Comparison of ENCODE assay signal across 8 cellular contexts in the genomic region with DNA sequence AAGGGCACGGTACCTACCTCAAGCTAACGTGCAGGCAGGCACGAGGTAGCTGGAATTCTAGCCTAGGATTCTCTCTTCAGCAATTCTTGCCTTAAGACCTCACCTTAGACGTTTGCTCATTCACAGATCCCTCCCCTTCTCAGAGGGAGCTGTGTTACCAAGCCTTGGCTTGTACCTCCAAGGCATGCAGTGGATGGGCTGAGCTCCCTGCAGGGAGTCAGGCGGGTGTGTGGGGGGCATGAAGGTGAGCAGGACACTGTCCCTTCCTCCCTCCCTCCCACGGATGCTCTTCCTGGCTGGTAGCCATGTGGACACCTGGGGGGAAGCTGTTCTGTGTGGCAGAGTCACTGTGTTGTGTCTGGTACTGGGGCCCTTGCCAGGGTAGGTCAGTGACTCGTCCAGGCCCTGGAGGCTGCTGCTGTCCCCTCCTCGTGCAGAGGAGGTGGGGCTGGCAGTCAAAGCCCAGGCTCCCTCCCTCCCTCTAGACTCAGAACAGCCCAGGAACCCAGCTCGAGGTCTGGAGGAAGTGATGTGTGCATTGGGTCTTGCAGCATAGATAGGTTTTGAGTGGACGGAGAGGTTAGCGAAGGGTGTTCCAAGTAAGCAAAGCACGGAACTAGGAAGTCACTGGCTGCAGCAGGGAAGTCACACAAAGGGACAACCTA.
DNase-seq lines count a peak whose midpoint lies in the region; ATAC-seq and TF ChIP-seq lines count a peak whose summit lies in the region.

No MANE protein-coding gene starts in this region.

- H4K20me1 ChIP-seq in HCT116 (ENCODE audit: insufficient read depth), result no peaks in the 10 kb centered on the region
- H4K20me1 ChIP-seq in smooth muscle cell (ENCODE audit: low read depth), result peaks cover 66% of the 10 kb centered on the region

- no peaks in the 10 kb centered on the region for H3K27me3 ChIP-seq in HCT116 (ENCODE audit: insufficient read depth, low read length)
- H3K27me3 ChIP-seq in right cardiac atrium (ENCODE audit: control insufficient read depth, insufficient read depth), result no peaks in the 10 kb centered on the region
- no peaks in the 10 kb centered on the region for H3K27me3 ChIP-seq in smooth muscle cell (ENCODE audit: low read depth)
- H3K27me3 ChIP-seq in brain microvascular endothelial cell (replicated peaks), result no peaks in the 10 kb centered on the region

- no peak for TF ChIP-seq RAD21 in HCT116 (IDR thresholded peaks at IDR 0.05; ENCODE audit: low read depth)

- H3K79me2 ChIP-seq in HCT116 (ENCODE audit: insufficient read depth, low read length), result peaks cover 8% of the 10 kb centered on the region; the same call in 1 of the 2 replicates
- H3K79me2 ChIP-seq in smooth muscle cell (ENCODE audit: low read depth), result peaks cover 24% of the 10 kb centered on the region

- TF ChIP-seq CTCF in HCT116 (IDR thresholded peaks at IDR 0.05 in 2 of 3, conservative IDR thresholded peaks at IDR 0.05 in 1 of 3; ENCODE audit: borderline replicate concordance in 1 of 3, insufficient read depth in 1 of 3, low read depth in 2 of 3, low read length in 2 of 3) (no peak), smooth muscle cell (IDR thresholded peaks at IDR 0.05; ENCODE audit: borderline replicate concordance, insufficient read depth, poor library complexity, severe bottlenecking) (no peak), brain microvascular endothelial cell (IDR thresholded peaks at IDR 0.05; ENCODE audit: low read depth, low read length, missing control alignments) (no peak), GM10248 (IDR thresholded peaks at IDR 0.05; ENCODE audit: control extremely low read depth, extremely low read depth, low read depth, missing control alignments) (no peak)

- H3K4me3 ChIP-seq in HCT116 (replicated peaks in 1 of 2; ENCODE audit: low read depth in 1 of 2, low read length in 2 of 2), result peak overlapping the region in 1 of 2 experiments; percentile 18; a peak in 1 of 4 replicates
- no peak overlapping the region for H3K4me3 ChIP-seq in right cardiac atrium (ENCODE audit: low read length)
- no peak overlapping the region for H3K4me3 ChIP-seq in smooth muscle cell
- no peak overlapping the region for H3K4me3 ChIP-seq in brain microvascular endothelial cell (ENCODE audit: low read depth, low read length)

- intact Hi-C loops in HCT116 (cut with micrococcal nuclease) (no loop called here), right cardiac atrium (cut with DNase I) (no loop called here)

- H3K4me1 ChIP-seq in HCT116 (ENCODE audit: control insufficient read depth in 1 of 2, insufficient read depth in 2 of 2, low read length in 2 of 2), result peaks cover 44 to 55% of the 10 kb centered on the region in 2 experiments
- peaks cover 6% of the 10 kb centered on the region for H3K4me1 ChIP-seq in right cardiac atrium (ENCODE audit: control insufficient read depth, insufficient read depth, low read length)
- peaks cover 6% of the 10 kb centered on the region for H3K4me1 ChIP-seq in smooth muscle cell (ENCODE audit: low read depth)

- H3K9me3 ChIP-seq in HCT116 (ENCODE audit: control insufficient read depth in 1 of 2, insufficient read depth in 1 of 2, low read depth in 1 of 2, low read length in 2 of 2) (no peaks in the 10 kb centered on the region), right cardiac atrium (ENCODE audit: control insufficient read depth, low read length) (no peaks in the 10 kb centered on the region), smooth muscle cell (replicated peaks; ENCODE audit: low read depth) (no peaks in the 10 kb centered on the region)

- BruUV-seq in HCT116 (replicated peaks; lab: Mats Ljungman, UMichigan), result TSS peak; percentile 52

- H3K9ac ChIP-seq in HCT116 (ENCODE audit: low read length) (peak overlapping the region; percentile 57), smooth muscle cell (ENCODE audit: low read depth) (peak overlapping the region; percentile 26)

- in situ Hi-C loops in brain microvascular endothelial cell (cut with HindIII; ENCODE audit: low pct_ligation_motif_present, low sequenced_read_pairs), result no loop called here

- peak overlapping the region; percentile 79 for H3K27ac ChIP-seq in HCT116 (ENCODE audit: low read depth, low read length)
- no peak overlapping the region for H3K27ac ChIP-seq in right cardiac atrium (ENCODE audit: low read length)
- H3K27ac ChIP-seq in smooth muscle cell (ENCODE audit: low read depth), result peak overlapping the region; percentile 94
- H3K27ac ChIP-seq in brain microvascular endothelial cell, result no peak overlapping the region

- no peaks in the 10 kb centered on the region for H3K36me3 ChIP-seq in HCT116 (ENCODE audit: control insufficient read depth in 1 of 2, insufficient read depth in 2 of 2, low read length in 2 of 2)
- H3K36me3 ChIP-seq in smooth muscle cell (ENCODE audit: low read depth), result no peaks in the 10 kb centered on the region
- H3K36me3 ChIP-seq in brain microvascular endothelial cell (replicated peaks), result no peaks in the 10 kb centered on the region

- POLR2A ChIA-PET in HCT116 (lab: Charles Lee), result interaction anchor here (1.1 to 1.2 kb wide), 2 partner anchors 11 to 27 kb away, joined by 3 to 4 read pairs; no protein-coding TSS in a partner anchor
- POLR2A ChIA-PET in GM10248 (lab: Yijun Ruan, JAX), result no interaction called here

- no peak for TF ChIP-seq POLR2A in HCT116 (IDR thresholded peaks at IDR 0.05; ENCODE audit: borderline replicate concordance, extremely low read depth, insufficient read depth, insufficient read length)

- CTCF ChIA-PET in HCT116 (lab: Charles Lee), result interaction anchor here (0.5 to 0.8 kb wide), 2 partner anchors 13 to 27 kb away, joined by 3 read pairs; no protein-coding TSS in a partner anchor
- CTCF ChIA-PET in GM10248 (lab: Yijun Ruan, JAX), result interaction anchor here (2.3 kb wide), 1 partner anchor 9 kb away, joined by 7 read pairs; no protein-coding TSS in a partner anchor

- no peaks in the 10 kb centered on the region for H3K9me2 ChIP-seq in HCT116 (ENCODE audit: insufficient read depth)

- RAD21 ChIA-PET in HCT116 (lab: Charles Lee; ENCODE audit: low non-redundant PET in 1 of 2, low total read pairs in 2 of 2, uncharacterized antibody in 2 of 2, unreplicated experiment in 2 of 2), result interaction anchor here (1.0 to 1.5 kb wide), 3 partner anchors 22 to 58 kb away, joined by 3 to 6 read pairs (median 4); no protein-coding TSS in a partner anchor

- no peak overlapping the region for H2AFZ ChIP-seq in HCT116 (ENCODE audit: low read depth, low read length, poor library complexity, severe bottlenecking)
- no peak overlapping the region for H2AFZ ChIP-seq in smooth muscle cell (ENCODE audit: low read depth)

- peak overlapping the region; percentile 68 for H3K4me2 ChIP-seq in HCT116 (ENCODE audit: low read length)
- no peak overlapping the region for H3K4me2 ChIP-seq in smooth muscle cell

- 42% methylated on average over 12 of the region's 12 CpGs for WGBS in right cardiac atrium
- WGBS in smooth muscle cell (ENCODE audit: low lambda C conversion rate), result 28% methylated on average over 12 of the region's 12 CpGs

- DNase-seq in HCT116 (ENCODE audit: low read depth, low spot score) (no peak), right cardiac atrium (peak; percentile 36 to 71 (median 64)), smooth muscle cell (lab: John Stamatoyannopoulos, UW; ENCODE audit: unreplicated experiment) (no peak), brain microvascular endothelial cell (no peak), GM10248 (ENCODE audit: extremely low spot score) (no peak)

- peaks cover 20% of the 10 kb centered on the region for H3F3A ChIP-seq in smooth muscle cell (ENCODE audit: low read depth)

- peak; percentile 62 for ATAC-seq in HCT116
- ATAC-seq in SK-N-SH treated with all-trans-retinoic acid at 6 μM for 48 hours, result peak; percentile 77
- ATAC-seq in right cardiac atrium, result peak; percentile 51 to 83
- ATAC-seq in GM21526 (IDR thresholded peaks at IDR 0.05; ENCODE audit: low FRiP score, unreplicated experiment), result no peak
- no peak for ATAC-seq in HG03159 (IDR thresholded peaks at IDR 0.05; ENCODE audit: unreplicated experiment)

TF ChIP-seq in HCT116, 20 proteins besides CTCF, POLR2A, EP300 and RAD21:
- TF ChIP-seq, protein P1, sequence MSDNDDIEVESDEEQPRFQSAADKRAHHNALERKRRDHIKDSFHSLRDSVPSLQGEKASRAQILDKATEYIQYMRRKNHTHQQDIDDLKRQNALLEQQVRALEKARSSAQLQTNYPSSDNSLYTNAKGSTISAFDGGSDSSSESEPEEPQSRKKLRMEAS (IDR thresholded peaks at IDR 0.05), result peak; percentile 32; the same call in 1 of the 2 replicates
- TF ChIP-seq EZH2phosphoT487 (IDR thresholded peaks at IDR 0.05; ENCODE audit: borderline replicate concordance) (no peak), SIN3A (IDR thresholded peaks at IDR 0.05; ENCODE audit: low read depth) (no peak)

TF ChIP-seq in SK-N-SH treated with all-trans-retinoic acid at 6 μM for 48 hours, 23 proteins besides CTCF, POLR2A, EP300 and RAD21:
- TF ChIP-seq TCF4 (CRISPR knock-in tag; IDR thresholded peaks at IDR 0.05; ENCODE audit: borderline replicate concordance) (peak; percentile 41; the same call in 1 of the 2 replicates), ISL1 (CRISPR knock-in tag; IDR thresholded peaks at IDR 0.05) (no peak), ARNTL (CRISPR knock-in tag; IDR thresholded peaks at IDR 0.05; ENCODE audit: borderline replicate concordance, low read depth) (no peak), ZC3H10 (CRISPR knock-in tag; IDR thresholded peaks at IDR 0.05) (no peak), ZNF8 (CRISPR knock-in tag; IDR thresholded peaks at IDR 0.05) (no peak), PPARA (CRISPR knock-in tag; IDR thresholded peaks at IDR 0.05; ENCODE audit: borderline replicate concordance) (no peak), ZFP3 (CRISPR knock-in tag; IDR thresholded peaks at IDR 0.05) (peak; percentile 73; the same call in 1 of the 2 replicates), ZFP30 (CRISPR knock-in tag; IDR thresholded peaks at IDR 0.05) (no peak), CSDC2 (CRISPR knock-in tag; IDR thresholded peaks at IDR 0.05) (no peak)
- TF ChIP-seq, protein P2, sequence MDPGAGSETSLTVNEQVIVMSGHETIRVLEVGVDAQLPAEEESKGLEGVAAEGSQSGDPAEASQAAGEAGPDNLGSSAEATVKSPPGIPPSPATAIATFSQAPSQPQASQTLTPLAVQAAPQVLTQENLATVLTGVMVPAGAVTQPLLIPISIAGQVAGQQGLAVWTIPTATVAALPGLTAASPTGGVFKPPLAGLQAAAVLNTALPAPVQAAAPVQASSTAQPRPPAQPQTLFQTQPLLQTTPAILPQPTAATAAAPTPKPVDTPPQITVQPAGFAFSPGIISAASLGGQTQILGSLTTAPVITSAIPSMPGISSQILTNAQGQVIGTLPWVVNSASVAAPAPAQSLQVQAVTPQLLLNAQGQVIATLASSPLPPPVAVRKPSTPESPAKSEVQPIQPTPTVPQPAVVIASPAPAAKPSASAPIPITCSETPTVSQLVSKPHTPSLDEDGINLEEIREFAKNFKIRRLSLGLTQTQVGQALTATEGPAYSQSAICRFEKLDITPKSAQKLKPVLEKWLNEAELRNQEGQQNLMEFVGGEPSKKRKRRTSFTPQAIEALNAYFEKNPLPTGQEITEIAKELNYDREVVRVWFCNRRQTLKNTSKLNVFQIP (CRISPR knock-in tag; IDR thresholded peaks at IDR 0.05; ENCODE audit: borderline replicate concordance, low read depth), result no peak

Comparison
In these comparisons a context has a peak if more than half of its experiments do, and no peak if none do; other contexts are left out.
1. ATAC-seq: peak in HCT116 (single experiment), SK-N-SH treated with all-trans-retinoic acid at 6 μM for 48 hours (single experiment) and right cardiac atrium (2 of 2); none in GM21526 (single experiment) and HG03159 (single experiment).
2. DNase-seq: peak in right cardiac atrium (3 of 3); none in HCT116 (single experiment), smooth muscle cell (single experiment), brain microvascular endothelial cell (single experiment) and GM10248 (single experiment).
3. H3K27ac ChIP-seq: peak in HCT116 (single experiment) and smooth muscle cell (single experiment); none in right cardiac atrium (single experiment) and brain microvascular endothelial cell (single experiment).